In genomic region chr13:60152114-60152513, GRCh38 we compare ENCODE assay signal across 19 cellular contexts.
"Had no signal": no experiment of that assay in that cellular context is flagged by ENCODE, and none has a peak within 500 bp of the region (broad histone marks: within the 10 kb centered on the region; RNA-seq: fewer than 3 reads in every experiment).

No MANE protein-coding gene starts in this region.

- H3K27me3 ChIP-seq: body of pancreas, sigmoid colon had no signal

- DNase-seq: activated CD4-positive, alpha-beta memory T cell treated with anti-CD3 and anti-CD28 coated beads for 36 hours; activated CD4-positive, CD25-positive, alpha-beta regulatory T cell treated with anti-CD3 and anti-CD28 coated beads, Interleukin-2, amount 50 U/mL, for 72 hours; activated CD8-positive, alpha-beta memory T cell treated with anti-CD3 and anti-CD28 coated beads, Interleukin-2, amount 50 U/mL, for 4 hours; activated naive CD4-positive, alpha-beta T cell; body of pancreas; dermis blood vessel endothelial cell; erythroblast; immature natural killer cell; left colon; mucosa of descending colon; natural killer cell; nucleus accumbens; psoas muscle; sigmoid colon; stimulated activated CD4-positive, alpha-beta T cell treated with anti-CD3 and anti-CD28 coated beads, Interleukin-2, amount 100 ng/mL, for 48 hours; stimulated activated naive CD4-positive, alpha-beta T cell treated with Interleukin-2 at 50 U/mL for 16 hours; T-helper 9 cell; trophoblast cell had no signal

- H3K4me1 ChIP-seq: body of pancreas, psoas muscle, sigmoid colon had no signal

- H3K4me3 ChIP-seq: body of pancreas, mucosa of descending colon, psoas muscle, sigmoid colon had no signal

- H3K36me3 Mint-ChIP-seq: natural killer cell had no signal

- ATAC-seq: body of pancreas, left colon, mucosa of descending colon, natural killer cell, psoas muscle had no signal

- H3K27me3 Mint-ChIP-seq: activated CD4-positive, alpha-beta memory T cell treated with anti-CD3 and anti-CD28 coated beads for 36 hours had no signal

- H3K27ac Mint-ChIP-seq: activated CD4-positive, alpha-beta memory T cell treated with anti-CD3 and anti-CD28 coated beads for 36 hours; activated T-helper 1 cell treated with anti-CD3 and anti-CD28 coated beads, Interleukin-12 subunit alpha, Interleukin-12 subunit beta, Interleukin-2, Interleukin-4 antibody, amounts not matched to agents 30 ng/mL and 10 ng/mL and 1 ng/mL, durations not matched to agents 14 hours and 24 hours and 36 hours; immature natural killer cell; natural killer cell had no signal

- H3K27ac ChIP-seq: body of pancreas, psoas muscle, sigmoid colon had no signal

- H3K9me3 ChIP-seq: body of pancreas, mucosa of descending colon, psoas muscle, sigmoid colon had no signal

- H3K9me3 Mint-ChIP-seq: activated CD4-positive, alpha-beta memory T cell treated with anti-CD3 and anti-CD28 coated beads for 36 hours had no signal

- H3K4me3 Mint-ChIP-seq: activated CD4-positive, alpha-beta memory T cell treated with anti-CD3 and anti-CD28 coated beads for 36 hours; activated T-helper 1 cell treated with anti-CD3 and anti-CD28 coated beads, Interleukin-12 subunit alpha, Interleukin-12 subunit beta, Interleukin-2, Interleukin-4 antibody, amounts not matched to agents 30 ng/mL and 10 ng/mL and 1 ng/mL, durations not matched to agents 14 hours and 24 hours and 36 hours; natural killer cell had no signal

- H3K36me3 ChIP-seq: sigmoid colon had no signal
